Comparison of ENCODE assay signal across 8 cellular contexts in the genomic region with DNA sequence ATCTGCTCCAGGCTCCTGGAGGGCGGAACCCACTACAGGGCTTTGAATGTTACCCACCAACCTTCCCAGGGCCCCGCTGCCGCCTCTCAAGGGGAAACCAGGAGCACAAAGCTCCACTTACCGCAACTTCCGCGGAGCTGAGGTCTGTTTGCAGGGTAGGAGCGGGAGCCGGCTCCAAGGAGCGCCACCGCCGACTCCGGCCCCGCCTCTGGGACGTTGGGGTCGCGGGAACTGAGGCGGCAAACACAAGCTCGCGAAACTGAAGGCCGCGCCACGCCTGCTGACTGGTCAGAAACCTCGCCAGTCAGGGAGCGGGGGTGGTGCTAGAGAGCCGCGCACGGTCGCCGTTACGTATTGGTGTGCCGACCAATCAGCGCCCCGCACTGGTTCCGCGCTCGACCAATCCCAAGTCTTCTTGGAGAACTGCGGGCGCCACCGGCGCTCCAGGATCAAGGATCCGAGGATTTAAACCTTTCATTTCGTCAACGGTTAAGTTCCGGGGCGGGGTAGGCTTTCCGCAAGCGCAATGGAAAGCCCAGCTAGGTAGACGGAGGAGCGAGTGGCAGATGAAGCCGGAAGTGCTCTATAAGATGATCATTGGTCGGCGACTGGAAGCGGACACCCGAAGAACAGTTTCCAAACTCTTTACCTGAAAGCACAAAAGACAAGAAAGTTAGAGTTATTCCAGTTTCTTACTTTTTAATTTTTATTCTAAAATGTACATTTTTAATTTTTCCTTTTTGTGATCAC. TPM values are rescaled to one million over a fixed set of nuclear protein-coding genes. Genes with fewer than 3 reads are reported as not detected.
DNase-seq lines count a peak whose midpoint lies in the region; ATAC-seq and TF ChIP-seq lines count a peak whose summit lies in the region.

A gene (minus strand): TSS at position 233 of the 750 bp plus-strand sequence. CDS start 3,828 bp downstream, outside the sequence.

- H3K27me3 Mint-ChIP-seq in activated T-helper 2 cell treated with anti-CD3 and anti-CD28 coated beads, Interferon-gamma antibody, Interleukin-2, Interleukin-4, amounts not matched to agents 10 μg/mL and 5 μg/mL and 100 μg/mL, durations not matched to agents 14 hours and 24 hours and 36 hours (ENCODE audit: low read depth), result no peaks in the 10 kb centered on the region
- H3K27me3 Mint-ChIP-seq in natural killer cell (ENCODE audit: low read depth in 2 of 2), result no peaks in the 10 kb centered on the region

- DNase-seq in EH (ENCODE audit: low read depth) (peak; percentile 100), H4 (ENCODE audit: low spot score) (peak; percentile 99), LoVo (ENCODE audit: low spot score) (peak; percentile 98), RWPE2 (ENCODE audit: low spot score) (peak; percentile 99), fibroblast of peridontal ligament (ENCODE audit: extremely low read depth) (peak; percentile 100), natural killer cell (peak; percentile 92)
- DNase-seq in activated T-helper 2 cell treated with anti-CD3 and anti-CD28 coated beads, Interferon-gamma antibody, Interleukin-2, Interleukin-4, amounts not matched to agents 10 μg/mL and 5 μg/mL and 100 μg/mL, durations not matched to agents 14 hours and 24 hours and 36 hours (ENCODE audit: low spot score), result peak; percentile 99
- peak; percentile 97 for DNase-seq in stimulated activated naive CD4-positive, alpha-beta T cell treated with Interleukin-2 at 50 U/mL for 16 hours (lab: John Stamatoyannopoulos, UW)

- intact Hi-C loops in activated T-helper 2 cell treated with anti-CD3 and anti-CD28 coated beads, Interferon-gamma antibody, Interleukin-2, Interleukin-4, amounts not matched to agents 10 μg/mL and 5 μg/mL and 100 μg/mL, durations not matched to agents 14 hours and 24 hours and 36 hours (cut with micrococcal nuclease), result loop anchor here (1.0 kb wide), 3 partner anchors 20 to 123 kb away; no protein-coding TSS in a partner anchor
- intact Hi-C loops in natural killer cell (cut with micrococcal nuclease), result loop anchor here (1.0 kb wide), 1 partner anchor 20 kb away; no protein-coding TSS in a partner anchor

- H3K4me3 Mint-ChIP-seq in activated T-helper 2 cell treated with anti-CD3 and anti-CD28 coated beads, Interferon-gamma antibody, Interleukin-2, Interleukin-4, amounts not matched to agents 10 μg/mL and 5 μg/mL and 100 μg/mL, durations not matched to agents 14 hours and 24 hours and 36 hours (ENCODE audit: low read depth), result peak within 1 kb of the TSS; percentile 86
- peak within 1 kb of the TSS; percentile 100 for H3K4me3 Mint-ChIP-seq in natural killer cell

- no peaks in the 10 kb centered on the region for H3K27me3 ChIP-seq in RWPE2 (ENCODE audit: insufficient read depth, poor library complexity, severe bottlenecking)

- no peaks in the 10 kb centered on the region for H3K9me3 ChIP-seq in RWPE2 (ENCODE audit: severe bottlenecking)

- H3K36me3 ChIP-seq in RWPE2 (ENCODE audit: low read depth), result peaks cover 33% of the 10 kb centered on the region

- TF ChIP-seq CTCF in RWPE2 (IDR thresholded peaks at IDR 0.05; ENCODE audit: poor library complexity, severe bottlenecking), result no peak
- TF ChIP-seq CTCF in natural killer cell (IDR thresholded peaks at IDR 0.05), result no peak

- H3K4me1 Mint-ChIP-seq in activated T-helper 2 cell treated with anti-CD3 and anti-CD28 coated beads, Interferon-gamma antibody, Interleukin-2, Interleukin-4, amounts not matched to agents 10 μg/mL and 5 μg/mL and 100 μg/mL, durations not matched to agents 14 hours and 24 hours and 36 hours (ENCODE audit: low read depth), result peaks cover 17% of the 10 kb centered on the region
- peaks cover 13 to 16% of the 10 kb centered on the region in 2 donors for H3K4me1 Mint-ChIP-seq in natural killer cell

- H3K27ac ChIP-seq in RWPE2 (ENCODE audit: poor library complexity, severe bottlenecking), result peak within 1 kb of the TSS; percentile 81

- no peaks in the 10 kb centered on the region for H3K4me1 ChIP-seq in RWPE2 (ENCODE audit: insufficient read depth, poor library complexity, severe bottlenecking)

- ATAC-seq in RWPE2 (ENCODE audit: low read depth) (peak; percentile 94), natural killer cell (peak; percentile 98 to 99 (median 98))

- no peaks in the 10 kb centered on the region for H3K9me3 Mint-ChIP-seq in activated T-helper 2 cell treated with anti-CD3 and anti-CD28 coated beads, Interferon-gamma antibody, Interleukin-2, Interleukin-4, amounts not matched to agents 10 μg/mL and 5 μg/mL and 100 μg/mL, durations not matched to agents 14 hours and 24 hours and 36 hours
- H3K9me3 Mint-ChIP-seq in natural killer cell, result no peaks in the 10 kb centered on the region

- H3K4me3 ChIP-seq in RWPE2 (ENCODE audit: severe bottlenecking), result peak within 1 kb of the TSS; percentile 65

- peak within 1 kb of the TSS; percentile 82 for H3K27ac Mint-ChIP-seq in activated T-helper 2 cell treated with anti-CD3 and anti-CD28 coated beads, Interferon-gamma antibody, Interleukin-2, Interleukin-4, amounts not matched to agents 10 μg/mL and 5 μg/mL and 100 μg/mL, durations not matched to agents 14 hours and 24 hours and 36 hours
- peak within 1 kb of the TSS; percentile 94 to 99 for H3K27ac Mint-ChIP-seq in natural killer cell

- peaks cover 28% of the 10 kb centered on the region for H3K36me3 Mint-ChIP-seq in activated T-helper 2 cell treated with anti-CD3 and anti-CD28 coated beads, Interferon-gamma antibody, Interleukin-2, Interleukin-4, amounts not matched to agents 10 μg/mL and 5 μg/mL and 100 μg/mL, durations not matched to agents 14 hours and 24 hours and 36 hours (ENCODE audit: low read depth)
- no peaks in the 10 kb centered on the region for H3K36me3 Mint-ChIP-seq in natural killer cell

RNA-seq across cellular contexts. Expression of the gene that starts here (rescaled TPM):
- 34.3 and 44.2 TPM in 2 replicates for total RNA-seq in H4 (2014; rRNA removed; shearing (Covaris generic))
- 24.8 and 27.6 TPM in 2 replicates for total RNA-seq in activated T-helper 2 cell treated with anti-CD3 and anti-CD28 coated beads, Interferon-gamma antibody, Interleukin-2, Interleukin-4, amounts not matched to agents 10 μg/mL and 5 μg/mL and 100 μg/mL, durations not matched to agents 14 hours and 24 hours and 36 hours
- 1 to 10 TPM; 2.1 to 2.9 (median 2.4) TPM for total RNA-seq in natural killer cell

Comparison
In these comparisons a context has a peak if more than half of its experiments do, and no peak if none do; other contexts are left out.
1. Peak in every context shown above with its lines: DNase-seq, ATAC-seq, H3K4me3 ChIP-seq and H3K27ac ChIP-seq.